ENCODE assay signal across 8 cellular contexts in genomic region chr15:75639191-75639708, GRCh38. TPM values are rescaled to one million over a fixed set of nuclear protein-coding genes. Genes with fewer than 3 reads are reported as not detected.
A peak's percentile ranks its signal among the peaks of the same experiment; 100 is the strongest.
DNase-seq lines count a peak whose midpoint lies in the region; ATAC-seq and TF ChIP-seq lines count a peak whose summit lies in the region.

No MANE protein-coding gene starts in this region.

- peak overlapping the region; percentile 96 for H3K27ac ChIP-seq in BLaER1
- H3K27ac ChIP-seq in coronary artery: peak overlapping the region; percentile 89 to 96

- no peaks in the 10 kb centered on the region for H3K9me3 ChIP-seq in BLaER1

- peaks cover 11% of the 10 kb centered on the region for H3K36me3 ChIP-seq in BLaER1

- peak; percentile 20 for DNase-seq in M059J (ENCODE audit: low read depth)
- no peak for DNase-seq in coronary artery (ENCODE audit: low spot score)
- peak in 2 of 10 donors; percentile 15 to 17 for DNase-seq in naive thymus-derived CD8-positive, alpha-beta T cell
- no peak for DNase-seq in stimulated activated CD8-positive, alpha-beta memory T cell treated with anti-CD3 and anti-CD28 coated beads, Interleukin-4, amount 100 ng/mL, for 48 hours
- DNase-seq in NCI-H748 treated with DMSO at 0.1 percent for 48 hours (lab: John Stamatoyannopoulos, UW): no peak
- DNase-seq in DMS79 (lab: John Stamatoyannopoulos, UW): no peak
- DNase-seq in T-helper 9 cell: no peak

- H3K36me3 Mint-ChIP-seq in naive thymus-derived CD8-positive, alpha-beta T cell: peaks cover 0 to 27% (median 4%) of the 10 kb centered on the region in 3 donors

- peaks cover 40% of the 10 kb centered on the region for H4K20me1 ChIP-seq in BLaER1

- no peaks in the 10 kb centered on the region for H3K27me3 ChIP-seq in BLaER1

- peak overlapping the region; percentile 91 for H3K9ac ChIP-seq in BLaER1

- H3K27ac Mint-ChIP-seq in naive thymus-derived CD8-positive, alpha-beta T cell: peak overlapping the region; percentile 49 to 99 (median 96)

- H3K27me3 Mint-ChIP-seq in naive thymus-derived CD8-positive, alpha-beta T cell: no peaks in the 10 kb centered on the region

- H3K4me3 ChIP-seq in BLaER1 (peak overlapping the region; percentile 83), coronary artery (peak overlapping the region; percentile 97)

- H3K4me1 ChIP-seq in BLaER1: peaks cover 53% of the 10 kb centered on the region

- peak overlapping the region; percentile 91 for H3K4me2 ChIP-seq in BLaER1

- peaks cover 19 to 47% (median 45%) of the 10 kb centered on the region in 4 donors for H3K4me1 Mint-ChIP-seq in naive thymus-derived CD8-positive, alpha-beta T cell

- no peak for ATAC-seq in naive thymus-derived CD8-positive, alpha-beta T cell

- peak overlapping the region; percentile 89 to 96 (median 94) for H3K4me3 Mint-ChIP-seq in naive thymus-derived CD8-positive, alpha-beta T cell

- no peaks in the 10 kb centered on the region for H3K9me3 Mint-ChIP-seq in naive thymus-derived CD8-positive, alpha-beta T cell

- POLR2A ChIA-PET in naive thymus-derived CD8-positive, alpha-beta T cell (lab: Charles Lee): interaction anchor here (0.7 to 7.2 kb wide), 29 partner anchors 8 to 1324 kb away, joined by 3 to 207 read pairs (median 5); partner anchors contain the start of genes ARID3B, FBXO22, MAN2C1 and NEIL1

- TF ChIP-seq CTCF in coronary artery (IDR thresholded peaks at IDR 0.05): no peak

RNA-seq across cellular contexts. Expression of gene IMP3, which starts 0.8 kb away (rescaled TPM):
- 93.7 and 148 TPM in 2 replicates for total RNA-seq in M059J (2014; rRNA removed; shearing (Covaris generic))
- total RNA-seq in naive thymus-derived CD8-positive, alpha-beta T cell: 10 to 100 TPM; 94.3 to 95.7 TPM
- polyA plus RNA-seq in naive thymus-derived CD8-positive, alpha-beta T cell: 100 to 1,000 TPM; 199 to 256 (median 238) TPM

RNA-seq across cellular contexts. Expression of gene SNX33, which starts 8.5 kb away (rescaled TPM):
- total RNA-seq in M059J (2014; rRNA removed; shearing (Covaris generic)): 8.2 and 10.6 TPM in 2 replicates
- total RNA-seq in naive thymus-derived CD8-positive, alpha-beta T cell: 1 to 10 TPM; 1.7 TPM
- under 1 TPM; 0.05 to 0.44 (median 0.30) TPM for polyA plus RNA-seq in naive thymus-derived CD8-positive, alpha-beta T cell

RNA-seq across cellular contexts. Expression of gene SNUPN, which starts 13.7 kb away (rescaled TPM):
- total RNA-seq in M059J (2014; rRNA removed; shearing (Covaris generic)): 26.6 and 32.1 TPM in 2 replicates
- 10 to 100 TPM; 22.8 to 25.0 TPM for total RNA-seq in naive thymus-derived CD8-positive, alpha-beta T cell
- polyA plus RNA-seq in naive thymus-derived CD8-positive, alpha-beta T cell: 10 to 100 TPM; 20.1 to 33.7 (median 21.7) TPM
